ENCODE assay signal across 8 cellular contexts in genomic region chr5:92518318-92518913, GRCh38.
DNase-seq lines count a peak whose midpoint lies in the region; ATAC-seq and TF ChIP-seq lines count a peak whose summit lies in the region.

No MANE protein-coding gene starts in this region.

- DNase-seq in D341Med (ENCODE audit: low spot score) = peak; percentile 59
- peak; percentile 77 for DNase-seq in NCI-H748 (lab: John Stamatoyannopoulos, UW; ENCODE audit: unreplicated experiment)
- peak; percentile 6 for DNase-seq in endothelial cell (ENCODE audit: low spot score)
- DNase-seq in posterior cingulate gyrus = no peak
- no peak for DNase-seq in activated T-cell treated with anti-CD3 and anti-CD28 coated beads, Interleukin-2, amount 50 U/mL, for 1 hour

- H3K36me3 Mint-ChIP-seq in endothelial cell (ENCODE audit: low read depth, unreplicated experiment) = no peaks in the 10 kb centered on the region

- no peak overlapping the region for H2AFZ ChIP-seq in parathyroid adenoma

- H3K27me3 Mint-ChIP-seq in endothelial cell (ENCODE audit: unreplicated experiment) = no peaks in the 10 kb centered on the region

- H3K9me3 ChIP-seq in parathyroid adenoma (ENCODE audit: control insufficient read depth, low read length) = no peaks in the 10 kb centered on the region

- peak overlapping the region; percentile 35 for H3K4me2 ChIP-seq in parathyroid adenoma (ENCODE audit: low read length)

- H3K4me1 ChIP-seq in parathyroid adenoma = no peaks in the 10 kb centered on the region

- peak; percentile 76 for TF ChIP-seq CTCF in endothelial cell (IDR thresholded peaks at IDR 0.05; ENCODE audit: unreplicated experiment)
- no peak for TF ChIP-seq CTCF in parathyroid adenoma (IDR thresholded peaks at IDR 0.05)

- H3K4me3 Mint-ChIP-seq in endothelial cell (ENCODE audit: unreplicated experiment) = no peak overlapping the region

- no peak overlapping the region for H3K27ac Mint-ChIP-seq in endothelial cell (ENCODE audit: unreplicated experiment)

- intact Hi-C loops in posterior cingulate gyrus (cut with DNase I) = no loop called here

- peak; percentile 99 for ATAC-seq in GM19023 (IDR thresholded peaks at IDR 0.05; ENCODE audit: unreplicated experiment)
- peak; percentile 99 for ATAC-seq in HG03039 (IDR thresholded peaks at IDR 0.05; ENCODE audit: unreplicated experiment)

- no peaks in the 10 kb centered on the region for H3K36me3 ChIP-seq in parathyroid adenoma (ENCODE audit: control insufficient read depth, insufficient read depth, low read length)

- H3K27me3 ChIP-seq in parathyroid adenoma (ENCODE audit: control insufficient read depth, insufficient read depth, low read length) = no peaks in the 10 kb centered on the region

- no peak overlapping the region for H3K27ac ChIP-seq in parathyroid adenoma

- H3K9me3 Mint-ChIP-seq in endothelial cell (ENCODE audit: unreplicated experiment) = no peaks in the 10 kb centered on the region

- no peak overlapping the region for H3K9ac ChIP-seq in parathyroid adenoma

- H3K4me3 ChIP-seq in parathyroid adenoma (ENCODE audit: low read depth, low read length) = no peak overlapping the region

- no peaks in the 10 kb centered on the region for H3K4me1 Mint-ChIP-seq in endothelial cell (ENCODE audit: unreplicated experiment)

- H3K79me2 ChIP-seq in parathyroid adenoma = no peaks in the 10 kb centered on the region

Comparison
In these comparisons a context has a peak if more than half of its experiments do, and no peak if none do; other contexts are left out.
1. DNase-seq: peak in D341Med (single experiment), NCI-H748 (single experiment) and endothelial cell (single experiment); none in posterior cingulate gyrus (0 of 10) and activated T-cell treated with anti-CD3 and anti-CD28 coated beads, Interleukin-2, amount 50 U/mL, for 1 hour (single experiment).